In the genomic region with DNA sequence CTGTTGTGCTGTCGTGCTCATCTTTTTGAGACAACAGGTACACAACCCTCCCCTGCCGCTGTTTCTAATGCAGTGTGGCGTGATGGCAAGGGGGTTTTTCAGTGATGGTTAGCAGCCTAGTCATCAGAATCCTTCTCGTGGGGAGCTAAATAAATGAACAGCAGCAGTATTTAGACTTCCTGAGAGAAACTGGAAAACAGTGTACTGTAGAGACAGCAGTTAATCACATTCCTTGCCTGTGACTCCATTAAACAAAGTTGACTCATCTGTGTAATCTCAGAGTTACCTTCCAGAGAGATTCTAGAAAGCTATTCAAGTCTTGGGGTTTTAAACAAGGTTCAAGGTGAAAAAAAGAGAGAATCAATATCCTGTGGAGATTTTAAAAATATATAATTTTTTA, we compare ENCODE assay signal across 19 cellular contexts.
A peak's percentile ranks its signal among the peaks of the same experiment; 100 is the strongest.
DNase-seq lines count a peak whose midpoint lies in the region; ATAC-seq and TF ChIP-seq lines count a peak whose summit lies in the region.
"Had no signal": no experiment of that assay in that cellular context is flagged by ENCODE, and none has a peak within 500 bp of the region (broad histone marks: within the 10 kb centered on the region; RNA-seq: fewer than 3 reads in every experiment).

No MANE protein-coding gene starts in this region.

- TF ChIP-seq POLR2A in IMR-90 (IDR thresholded peaks at IDR 0.05; ENCODE audit: low read depth, low read length) (no peak), spleen (IDR thresholded peaks at IDR 0.05) (no peak)

- no peaks in the 10 kb centered on the region for H3K9me1 ChIP-seq in IMR-90 (ENCODE audit: insufficient read depth, low read length)

- H3K27ac ChIP-seq in IMR-90 (ENCODE audit: insufficient read depth, low read length) (no peak overlapping the region), mammary epithelial cell (ENCODE audit: insufficient read depth, low read depth, low read length) (no peak overlapping the region), spleen (no peak overlapping the region), caudate nucleus (ENCODE audit: low read depth, low read length) (no peak overlapping the region)
- H3K27ac ChIP-seq: colonic mucosa, VCaP had no signal

- no peak overlapping the region for H4K5ac ChIP-seq in IMR-90 (ENCODE audit: low read depth, low read length)

- H2AK9ac ChIP-seq in IMR-90 (replicated peaks; ENCODE audit: low read depth, low read length, poor library complexity), result no peak overlapping the region

- H3K36me3 Mint-ChIP-seq in naive thymus-derived CD8-positive, alpha-beta T cell, result no peaks in the 10 kb centered on the region
- H3K36me3 Mint-ChIP-seq: type B pancreatic cell had no signal

- no peaks in the 10 kb centered on the region for H3K36me3 ChIP-seq in IMR-90 (ENCODE audit: control insufficient read depth, insufficient read depth, low read length)
- H3K36me3 ChIP-seq in mammary epithelial cell (ENCODE audit: insufficient read depth, low read length), result no peaks in the 10 kb centered on the region
- H3K36me3 ChIP-seq in spleen, result no peaks in the 10 kb centered on the region
- H3K36me3 ChIP-seq: colonic mucosa had no signal

- no peaks in the 10 kb centered on the region for H3K27me3 ChIP-seq in IMR-90 (ENCODE audit: control insufficient read depth, insufficient read depth, low read length)
- H3K27me3 ChIP-seq in mammary epithelial cell (ENCODE audit: insufficient read depth, low read length), result no peaks in the 10 kb centered on the region
- H3K27me3 ChIP-seq in spleen (replicated peaks in 1 of 7), result no peaks in the 10 kb centered on the region
- H3K27me3 ChIP-seq: colonic mucosa had no signal

- BruUV-seq in IMR-90 (replicated peaks; lab: Mats Ljungman, UMichigan) (no TSS peak), mammary epithelial cell (replicated peaks; lab: Mats Ljungman, UMichigan) (no TSS peak)

- peak overlapping the region; percentile 78 for H2BK5ac ChIP-seq in IMR-90 (ENCODE audit: low read depth, low read length, poor library complexity, severe bottlenecking)

- dilution Hi-C loops in IMR-90 (cut with HindIII; ENCODE audit: low sequenced_read_pairs, unreplicated experiment), result no loop called here
- dilution Hi-C loops in mammary epithelial cell (cut with HindIII; ENCODE audit: low sequenced_read_pairs), result no loop called here

- POLR2A ChIA-PET in IMR-90 (lab: Charles Lee; ENCODE audit: unreplicated experiment), result no interaction called here
- POLR2A ChIA-PET in naive thymus-derived CD8-positive, alpha-beta T cell (lab: Charles Lee), result no interaction called here

- H3K23ac ChIP-seq in IMR-90 (ENCODE audit: low read depth, low read length), result no peak overlapping the region

- TF ChIP-seq CTCF in AG09309 (IDR thresholded peaks at IDR 0.05; ENCODE audit: control insufficient read depth, insufficient read depth, low read depth, low read length, missing control alignments) (no peak), IMR-90 (conservative IDR thresholded peaks at IDR 0.05; ENCODE audit: low read depth, low read length) (no peak), mammary epithelial cell (conservative IDR thresholded peaks at IDR 0.05 in 1 of 2, IDR thresholded peaks at IDR 0.05 in 1 of 2; ENCODE audit: extremely low read depth in 1 of 2, insufficient read depth in 1 of 2, low read depth in 1 of 2, low read length in 2 of 2) (no peak), spleen (IDR thresholded peaks at IDR 0.05 in 8 of 11, conservative IDR thresholded peaks at IDR 0.05 in 3 of 11) (no peak)

- no peak overlapping the region for H3K56ac ChIP-seq in IMR-90 (ENCODE audit: extremely low read depth, insufficient read depth, low read length)

- peaks cover 2% of the 10 kb centered on the region; the same call in 1 of the 2 replicates for H3K4me1 ChIP-seq in IMR-90 (ENCODE audit: control insufficient read depth, insufficient read depth, low read length)
- peaks cover 3% of the 10 kb centered on the region for H3K4me1 ChIP-seq in mammary epithelial cell (ENCODE audit: insufficient read depth, low read length)
- no peaks in the 10 kb centered on the region for H3K4me1 ChIP-seq in spleen
- H3K4me1 ChIP-seq: colonic mucosa had no signal

- ATAC-seq in IMR-90 (ENCODE audit: low read depth), result peak; percentile 98
- ATAC-seq in naive thymus-derived CD8-positive, alpha-beta T cell, result no peak
- ATAC-seq: activated CD8-positive, alpha-beta T cell treated with anti-CD3 and anti-CD28 coated beads, Interleukin-2, amount 10 ng/mL, durations not matched to agents 7 days and 5 days; mucosa of descending colon had no signal

- H3K4ac ChIP-seq in IMR-90 (ENCODE audit: low read depth, low read length), result peak overlapping the region; percentile 42

- H3K27me3 Mint-ChIP-seq in naive thymus-derived CD8-positive, alpha-beta T cell, result no peaks in the 10 kb centered on the region
- H3K27me3 Mint-ChIP-seq: type B pancreatic cell had no signal

- TF ChIP-seq RAD21 in IMR-90 (IDR thresholded peaks at IDR 0.05; ENCODE audit: low read length), result no peak

- H3K9ac ChIP-seq in IMR-90 (ENCODE audit: low read depth, low read length) (no peak overlapping the region), mammary epithelial cell (ENCODE audit: insufficient read depth, low read length) (no peak overlapping the region)

- H3K4me1 Mint-ChIP-seq in naive thymus-derived CD8-positive, alpha-beta T cell, result no peaks in the 10 kb centered on the region

- no peak overlapping the region for H3K4me3 Mint-ChIP-seq in naive thymus-derived CD8-positive, alpha-beta T cell
- H3K4me3 Mint-ChIP-seq: activated CD8-positive, alpha-beta T cell treated with anti-CD3 and anti-CD28 coated beads, Interleukin-2, amount 10 ng/mL, durations not matched to agents 7 days and 5 days; type B pancreatic cell had no signal

- H3K14ac ChIP-seq in IMR-90 (replicated peaks; ENCODE audit: low read depth, low read length), result 0 out of 2 replicates have a peak overlapping the region, but pooled peaks have one; percentile 2

- intact Hi-C loops in IMR-90 (cut with micrococcal nuclease), result no loop called here
- intact Hi-C loops in mammary epithelial cell (cut with micrococcal nuclease), result no loop called here
- intact Hi-C loops in spleen (cut with DNase I; ENCODE audit: low total_unique reads), result no loop called here

- peak overlapping the region in 1 of 2 experiments; percentile 66; a peak in 2 of 4 replicates for H4K8ac ChIP-seq in IMR-90 (ENCODE audit: low read depth in 2 of 2, low read length in 2 of 2)

- H3K4me2 ChIP-seq in IMR-90 (ENCODE audit: low read depth, low read length) (peak overlapping the region; percentile 66), mammary epithelial cell (ENCODE audit: insufficient read depth, low read depth, low read length) (peak overlapping the region; percentile 47)

- no peaks in the 10 kb centered on the region for H4K20me1 ChIP-seq in IMR-90 (ENCODE audit: insufficient read depth, low read length)
- H4K20me1 ChIP-seq in mammary epithelial cell (ENCODE audit: insufficient read depth, low read length), result no peaks in the 10 kb centered on the region

- peaks cover 0 to 18% (median 4%) of the 10 kb centered on the region in 9 donors for H3K9me3 Mint-ChIP-seq in naive thymus-derived CD8-positive, alpha-beta T cell
- H3K9me3 Mint-ChIP-seq: type B pancreatic cell had no signal

- H2BK120ac ChIP-seq in IMR-90 (ENCODE audit: low read depth, low read length), result peak overlapping the region; percentile 64

- peak overlapping the region; percentile 64; the same call in 1 of the 2 replicates for H2BK20ac ChIP-seq in IMR-90 (ENCODE audit: low read depth, low read length)

- peak overlapping the region; percentile 69; the same call in 1 of the 2 replicates for H3K18ac ChIP-seq in IMR-90 (ENCODE audit: low read depth, low read length)

- H2BK15ac ChIP-seq in IMR-90 (ENCODE audit: low read depth, low read length), result no peak overlapping the region; the same call in 2 of the 3 replicates

- H3K4me3 ChIP-seq in AG09309 (ENCODE audit: control insufficient read depth, low read depth, low read length) (no peak overlapping the region), IMR-90 (ENCODE audit: insufficient read depth, low read depth, low read length) (no peak overlapping the region), mammary epithelial cell (replicated peaks in 1 of 3; ENCODE audit: insufficient read depth in 1 of 3, low read depth in 2 of 3, low read length in 3 of 3) (no peak overlapping the region), spleen (no peak overlapping the region)
- H3K4me3 ChIP-seq: colonic mucosa, mucosa of descending colon had no signal

- no peak overlapping the region for H4K91ac ChIP-seq in IMR-90 (ENCODE audit: insufficient read depth, low read depth, low read length)

- no peaks in the 10 kb centered on the region for H3K9me3 ChIP-seq in IMR-90 (ENCODE audit: control insufficient read depth, insufficient read depth, low read length)
- no peaks in the 10 kb centered on the region for H3K9me3 ChIP-seq in mammary epithelial cell (replicated peaks; ENCODE audit: insufficient read depth, low read length)
- peaks cover 0 to 3% (median 0%) of the 10 kb centered on the region in 8 donors for H3K9me3 ChIP-seq in spleen
- H3K9me3 ChIP-seq: colonic mucosa had no signal

- CTCF ChIA-PET in IMR-90 (lab: Yijun Ruan, JAX) (interaction anchor here (0.6 to 0.8 kb wide), 2 partner anchors 42 to 1283 kb away, joined by 3 read pairs; no protein-coding TSS in a partner anchor), mammary epithelial cell (lab: Charles Lee; ENCODE audit: low non-redundant PET) (no interaction called here)

- no CpG with 5 or more reads among the region's 4 CpGs for WGBS in IMR-90 (ENCODE audit: extremely low coverage in 2 of 2, insufficient read length in 1 of 2), 2 experiments
- WGBS in mammary epithelial cell (ENCODE audit: low coverage, missing lambda C conversion rate), result 68% methylated on average over 4 of the region's 4 CpGs
- WGBS in spleen, 5 donors, result 66 to 73% (median 67%) methylated on average over 4 of the region's 4 CpGs

- peak overlapping the region; percentile 79 for H2AFZ ChIP-seq in IMR-90 (replicated peaks; ENCODE audit: low read length, poor library complexity)
- H2AFZ ChIP-seq in mammary epithelial cell (ENCODE audit: low read depth, low read length), result peak overlapping the region; percentile 79

- no peaks in the 10 kb centered on the region for H3K79me1 ChIP-seq in IMR-90 (ENCODE audit: low read depth in 1 of 2, low read length in 2 of 2)

- in situ Hi-C loops in IMR-90 (cut with MboI; ENCODE audit: low sequenced_read_pairs), result no loop called here
- in situ Hi-C loops in mammary epithelial cell (cut with MboI; ENCODE audit: low sequenced_read_pairs in 2 of 2), result no loop called here

- H3K79me2 ChIP-seq in mammary epithelial cell (ENCODE audit: insufficient read depth, low read length), result no peaks in the 10 kb centered on the region

- no peak overlapping the region for H2AK5ac ChIP-seq in IMR-90 (ENCODE audit: low read depth, low read length)

- no peak overlapping the region for H3K27ac Mint-ChIP-seq in naive thymus-derived CD8-positive, alpha-beta T cell
- H3K27ac Mint-ChIP-seq: activated CD8-positive, alpha-beta T cell treated with anti-CD3 and anti-CD28 coated beads, Interleukin-2, amount 10 ng/mL, durations not matched to agents 7 days and 5 days; type B pancreatic cell had no signal

- DNase-seq in AG09309 (ENCODE audit: low read depth) (peak; percentile 24), IMR-90 (peak; percentile 90), mammary epithelial cell (peak; percentile 59), kidney tubule cell (ENCODE audit: low spot score) (peak; percentile 65), spleen (no peak), HUDEP-2 (lab: John Stamatoyannopoulos, UW; ENCODE audit: unreplicated experiment in 76 of 76) (no peak), caudate nucleus (lab: John Stamatoyannopoulos, UW) (no peak)
- no peak for DNase-seq in naive thymus-derived CD8-positive, alpha-beta T cell
- DNase-seq: activated CD8-positive, alpha-beta T cell treated with anti-CD3 and anti-CD28 coated beads, Interleukin-2, amount 10 ng/mL, durations not matched to agents 7 days and 5 days; amygdala; colonic mucosa; COR-L47; MM.1S; mucosa of descending colon; NCI-H187 treated with DMSO at 0.1 percent for 48 hours; NCI-H524; stimulated activated naive CD4-positive, alpha-beta T cell treated with Interleukin-2 at 50 U/mL for 16 hours had no signal

Comparison
In these comparisons a context has a peak if more than half of its experiments do, and no peak if none do; other contexts are left out.
1. DNase-seq: peak in AG09309 (single experiment), IMR-90 (single experiment), mammary epithelial cell (single experiment) and kidney tubule cell (single experiment); none in spleen (single experiment), naive thymus-derived CD8-positive, alpha-beta T cell (0 of 10), HUDEP-2 (0 of 76) and caudate nucleus (0 of 61).